ENCODE assay signal across 21 cellular contexts in genomic region chr3:145422541-145422940, GRCh38.
"Had no signal": no experiment of that assay in that cellular context is flagged by ENCODE, and none has a peak within 500 bp of the region (broad histone marks: within the 10 kb centered on the region; RNA-seq: fewer than 3 reads in every experiment).

No MANE protein-coding gene starts in this region.

- DNase-seq: Karpas-422, KG1, MM.1S, NCI-H1092 treated with DMSO at 0.1 percent for 48 hours, NCI-H1436, NCI-H187, NCI-H2029, NCI-H2081 treated with DMSO at 0.1 percent for 48 hours, NCI-H2171, NCI-H226, NCI-H446, NCI-H510A, NCI-H524 treated with DMSO at 0.1 percent for 48 hours, NCI-H69, NCI-H774, SHP77, SK-N-SH had no signal

- H3K9me3 ChIP-seq: SK-N-SH had no signal

- FAIRE-seq: HTR-8/SVneo had no signal

- H3K27ac ChIP-seq: HL-60, RWPE1 had no signal

- ATAC-seq: Panc1 had no signal

- H3K4me2 ChIP-seq: SK-N-SH had no signal
